ENCODE assay signal across 19 cellular contexts in the genomic region with DNA sequence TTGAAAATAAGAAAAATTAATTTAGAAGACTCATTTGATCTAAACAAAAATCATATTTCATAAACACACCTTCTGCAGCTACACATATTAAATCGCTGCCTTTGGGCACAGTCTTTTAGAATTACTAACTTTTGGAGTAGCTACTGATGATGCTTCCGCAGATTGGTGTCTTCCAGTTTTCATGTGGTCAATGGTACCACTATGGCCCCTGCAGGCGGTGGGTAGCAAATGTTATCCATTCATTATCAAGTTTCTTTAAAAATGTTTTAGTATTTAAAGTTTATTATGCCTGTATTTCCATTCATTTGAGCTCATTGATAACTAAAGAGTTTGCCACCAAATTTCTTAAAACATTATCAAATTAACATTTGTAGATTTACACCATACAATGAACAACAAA.
"Had no signal": no experiment of that assay in that cellular context is flagged by ENCODE, and none has a peak within 500 bp of the region (broad histone marks: within the 10 kb centered on the region; RNA-seq: fewer than 3 reads in every experiment).

No MANE protein-coding gene starts in this region.

- DNase-seq: activated CD4-positive, alpha-beta T cell treated with anti-CD3 and anti-CD28 coated beads, Interleukin-2, amount 50 U/mL, for 1 hour; activated CD4-positive, CD25-positive, alpha-beta regulatory T cell treated with anti-CD3 and anti-CD28 coated beads, Interleukin-2, amount 50 U/mL, for 72 hours; activated CD8-positive, alpha-beta memory T cell treated with anti-CD3 and anti-CD28 coated beads, Interleukin-2, amount 50 U/mL, for 4 hours; activated gamma-delta T cell; activated T-cell treated with anti-CD3 and anti-CD28 coated beads, Interleukin-2, amount 50 U/mL, for 72 hours; cortex of kidney; esophagus squamous epithelium; foreskin keratinocyte; glutamatergic neuron; hippocampal formation; spleen; stimulated activated CD4-positive, alpha-beta T cell treated with anti-CD3 and anti-CD28 coated beads, Interleukin-4, amount 100 ng/mL, for 4 hours; testis; upper lobe of left lung had no signal

- H3K4me3 ChIP-seq: ascending aorta, esophagus squamous epithelium, lung, spleen, testis, upper lobe of left lung had no signal

- ATAC-seq: activated T-cell treated with anti-CD3 and anti-CD28 coated beads, Interleukin-2, amount 50 U/mL, for 72 hours; foreskin keratinocyte; left lobe of liver; natural killer cell treated with Interleukin-12 subunit alpha and Interleukin-12 subunit beta and Interleukin-15 and Interleukin-18, amount 100 ng/mL, for 72 hours; stimulated activated memory B cell treated with anti-CD40 and anti-IgM and Interleukin-4, amounts not matched to agents 10 μg/mL and 1 μg/mL and 100 μg/mL, for 72 hours had no signal

- H3K27ac ChIP-seq: ascending aorta, esophagus squamous epithelium, foreskin keratinocyte, spleen, testis, upper lobe of left lung had no signal

- H3K27me3 ChIP-seq: ascending aorta, esophagus squamous epithelium, foreskin keratinocyte, spleen, testis, upper lobe of left lung had no signal

- H3K36me3 ChIP-seq: ascending aorta, esophagus squamous epithelium, spleen, upper lobe of left lung had no signal

- H3K4me1 ChIP-seq: ascending aorta, esophagus squamous epithelium, foreskin keratinocyte, spleen, testis, upper lobe of left lung had no signal

- H3K9me3 ChIP-seq: esophagus squamous epithelium, testis, upper lobe of left lung had no signal
